Comparison of ENCODE assay signal across 1 cellular context in genomic region chr12:6780573-6780972, GRCh38.
TF ChIP-seq lines count a peak whose summit lies in the region.

No MANE protein-coding gene starts in this region.

TF ChIP-seq in GM12891, 5 proteins besides CTCF, POLR2A, EP300 and RAD21:
- TF ChIP-seq POLR2AphosphoS5 (IDR thresholded peaks at IDR 0.05; ENCODE audit: low read depth, low read length) = no peak
- TF ChIP-seq SPI1 (IDR thresholded peaks at IDR 0.05; ENCODE audit: low read depth, low read length) = no peak
- TF ChIP-seq TAF1 (IDR thresholded peaks at IDR 0.05; ENCODE audit: low read depth, low read length) = no peak
- TF ChIP-seq POU2F2 (IDR thresholded peaks at IDR 0.05; ENCODE audit: low read depth, low read length) = no peak
- TF ChIP-seq PAX5 (IDR thresholded peaks at IDR 0.05; ENCODE audit: insufficient read depth, low read length, severe bottlenecking) = no peak
